15 cellular contexts compared by ENCODE assay signal in the genomic region with DNA sequence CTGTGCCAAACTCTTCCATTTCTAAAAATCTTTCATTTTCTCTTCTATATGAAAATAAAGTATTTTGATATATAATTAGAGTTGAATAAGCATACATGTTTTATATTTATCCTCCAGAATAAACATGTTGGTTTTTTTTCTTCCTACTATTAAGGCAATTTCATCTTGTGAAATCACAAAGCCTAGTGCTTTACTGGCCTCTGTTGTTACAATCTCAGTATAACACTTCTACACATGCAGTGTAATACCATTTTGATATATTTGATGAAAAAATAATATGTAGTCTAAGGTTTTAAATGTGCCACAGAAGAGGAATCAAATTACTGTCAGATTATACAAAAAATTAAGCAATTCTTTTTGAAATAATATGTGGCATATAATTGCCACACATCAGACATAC.
A peak's percentile ranks its signal among the peaks of the same experiment; 100 is the strongest.
DNase-seq lines count a peak whose midpoint lies in the region; ATAC-seq and TF ChIP-seq lines count a peak whose summit lies in the region.
"Had no signal": no experiment of that assay in that cellular context is flagged by ENCODE, and none has a peak within 500 bp of the region (broad histone marks: within the 10 kb centered on the region; RNA-seq: fewer than 3 reads in every experiment).

No MANE protein-coding gene starts in this region.

- TF ChIP-seq RAD21 in Ishikawa (IDR thresholded peaks at IDR 0.05; ENCODE audit: low read depth) = peak; percentile 29; the same call in 1 of the 2 replicates

- no peak for TF ChIP-seq EP300 in Ishikawa (IDR thresholded peaks at IDR 0.05; ENCODE audit: borderline replicate concordance)

- DNase-seq in SK-MEL-5 (ENCODE audit: low read depth, low spot score) (peak; percentile 3), iris pigment epithelial cell (ENCODE audit: low read depth) (peak; percentile 29)
- no peak for DNase-seq in stimulated activated naive CD4-positive, alpha-beta T cell (lab: John Stamatoyannopoulos, UW)
- DNase-seq in activated CD4-positive, CD25-positive, alpha-beta regulatory T cell treated with anti-CD3 and anti-CD28 coated beads, Interleukin-2, amount 50 U/mL, for 72 hours = no peak
- DNase-seq: activated CD4-positive, alpha-beta T cell treated with anti-CD3 and anti-CD28 coated beads, Interleukin-2, amount 50 U/mL, for 48 hours; adrenal gland; glutamatergic neuron; immature natural killer cell had no signal

- TF ChIP-seq CTCF in C4-2B (conservative IDR thresholded peaks at IDR 0.05) = peak; percentile 67

- H3K27ac ChIP-seq in C4-2B = no peak overlapping the region
- H3K27ac ChIP-seq: adrenal gland, BLaER1, right atrium auricular region, SJSA1 had no signal

- no peak for ATAC-seq in HG03097 (IDR thresholded peaks at IDR 0.05; ENCODE audit: low FRiP score, unreplicated experiment)
- ATAC-seq: natural killer cell treated with Interleukin-12 subunit alpha and Interleukin-12 subunit beta and Interleukin-15 and Interleukin-18, amount 100 ng/mL, for 72 hours had no signal

- in situ Hi-C loops in SK-MEL-5 (cut with HindIII; ENCODE audit: low pct_unique_long_range_greater_than_20kb, low sequenced_read_pairs) = no loop called here

TF ChIP-seq in Ishikawa, 13 proteins besides CTCF, POLR2A, EP300 and RAD21:
- TF ChIP-seq CREB1 (IDR thresholded peaks at IDR 0.05; ENCODE audit: low read depth) (no peak), ZBTB7A (IDR thresholded peaks at IDR 0.05; ENCODE audit: low read depth) (no peak), EGR1 (IDR thresholded peaks at IDR 0.05) (no peak), TEAD4 (IDR thresholded peaks at IDR 0.05) (no peak), TAF1 (IDR thresholded peaks at IDR 0.05; ENCODE audit: low read depth) (no peak), TCF12 (IDR thresholded peaks at IDR 0.05; ENCODE audit: low read depth) (no peak), NFIC (IDR thresholded peaks at IDR 0.05) (no peak), YY1 (IDR thresholded peaks at IDR 0.05; ENCODE audit: low read depth) (no peak)
- TF ChIP-seq, protein P1, sequence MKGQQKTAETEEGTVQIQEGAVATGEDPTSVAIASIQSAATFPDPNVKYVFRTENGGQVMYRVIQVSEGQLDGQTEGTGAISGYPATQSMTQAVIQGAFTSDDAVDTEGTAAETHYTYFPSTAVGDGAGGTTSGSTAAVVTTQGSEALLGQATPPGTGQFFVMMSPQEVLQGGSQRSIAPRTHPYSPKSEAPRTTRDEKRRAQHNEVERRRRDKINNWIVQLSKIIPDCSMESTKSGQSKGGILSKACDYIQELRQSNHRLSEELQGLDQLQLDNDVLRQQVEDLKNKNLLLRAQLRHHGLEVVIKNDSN (IDR thresholded peaks at IDR 0.05) = no peak
- TF ChIP-seq, protein P2, sequence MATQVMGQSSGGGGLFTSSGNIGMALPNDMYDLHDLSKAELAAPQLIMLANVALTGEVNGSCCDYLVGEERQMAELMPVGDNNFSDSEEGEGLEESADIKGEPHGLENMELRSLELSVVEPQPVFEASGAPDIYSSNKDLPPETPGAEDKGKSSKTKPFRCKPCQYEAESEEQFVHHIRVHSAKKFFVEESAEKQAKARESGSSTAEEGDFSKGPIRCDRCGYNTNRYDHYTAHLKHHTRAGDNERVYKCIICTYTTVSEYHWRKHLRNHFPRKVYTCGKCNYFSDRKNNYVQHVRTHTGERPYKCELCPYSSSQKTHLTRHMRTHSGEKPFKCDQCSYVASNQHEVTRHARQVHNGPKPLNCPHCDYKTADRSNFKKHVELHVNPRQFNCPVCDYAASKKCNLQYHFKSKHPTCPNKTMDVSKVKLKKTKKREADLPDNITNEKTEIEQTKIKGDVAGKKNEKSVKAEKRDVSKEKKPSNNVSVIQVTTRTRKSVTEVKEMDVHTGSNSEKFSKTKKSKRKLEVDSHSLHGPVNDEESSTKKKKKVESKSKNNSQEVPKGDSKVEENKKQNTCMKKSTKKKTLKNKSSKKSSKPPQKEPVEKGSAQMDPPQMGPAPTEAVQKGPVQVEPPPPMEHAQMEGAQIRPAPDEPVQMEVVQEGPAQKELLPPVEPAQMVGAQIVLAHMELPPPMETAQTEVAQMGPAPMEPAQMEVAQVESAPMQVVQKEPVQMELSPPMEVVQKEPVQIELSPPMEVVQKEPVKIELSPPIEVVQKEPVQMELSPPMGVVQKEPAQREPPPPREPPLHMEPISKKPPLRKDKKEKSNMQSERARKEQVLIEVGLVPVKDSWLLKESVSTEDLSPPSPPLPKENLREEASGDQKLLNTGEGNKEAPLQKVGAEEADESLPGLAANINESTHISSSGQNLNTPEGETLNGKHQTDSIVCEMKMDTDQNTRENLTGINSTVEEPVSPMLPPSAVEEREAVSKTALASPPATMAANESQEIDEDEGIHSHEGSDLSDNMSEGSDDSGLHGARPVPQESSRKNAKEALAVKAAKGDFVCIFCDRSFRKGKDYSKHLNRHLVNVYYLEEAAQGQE (IDR thresholded peaks at IDR 0.05; ENCODE audit: low read depth) = no peak
- TF ChIP-seq, protein P3, sequence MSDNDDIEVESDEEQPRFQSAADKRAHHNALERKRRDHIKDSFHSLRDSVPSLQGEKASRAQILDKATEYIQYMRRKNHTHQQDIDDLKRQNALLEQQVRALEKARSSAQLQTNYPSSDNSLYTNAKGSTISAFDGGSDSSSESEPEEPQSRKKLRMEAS (IDR thresholded peaks at IDR 0.05) = no peak

Comparison
In these comparisons a context has a peak if more than half of its experiments do, and no peak if none do; other contexts are left out.
1. DNase-seq: peak in SK-MEL-5 (single experiment) and iris pigment epithelial cell (single experiment); none in stimulated activated naive CD4-positive, alpha-beta T cell (0 of 6) and activated CD4-positive, CD25-positive, alpha-beta regulatory T cell treated with anti-CD3 and anti-CD28 coated beads, Interleukin-2, amount 50 U/mL, for 72 hours (single experiment).